13 cellular contexts compared by ENCODE assay signal in the genomic region with DNA sequence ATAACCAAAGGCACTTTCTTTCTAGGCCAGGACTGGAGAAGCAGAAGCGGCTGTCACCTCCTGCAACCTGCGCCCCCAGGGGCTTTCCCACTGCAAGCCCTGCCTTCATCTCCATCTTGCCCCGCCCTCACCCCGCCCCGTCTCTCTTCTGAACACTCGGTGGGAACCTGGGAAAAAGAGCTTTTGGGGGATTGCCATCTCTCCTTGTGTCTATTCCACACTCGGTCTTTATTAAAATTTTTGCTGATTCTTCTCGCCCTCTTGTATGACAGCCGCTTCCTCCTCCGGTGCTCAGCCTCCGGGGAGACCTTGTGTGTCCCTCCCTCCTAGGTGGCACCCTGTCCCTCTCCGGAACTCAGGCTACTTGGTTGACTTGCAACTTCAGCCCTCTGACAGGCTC. TPM values are rescaled to one million over a fixed set of nuclear protein-coding genes. Genes with fewer than 3 reads are reported as not detected.
A peak's percentile ranks its signal among the peaks of the same experiment; 100 is the strongest.
DNase-seq lines count a peak whose midpoint lies in the region; ATAC-seq and TF ChIP-seq lines count a peak whose summit lies in the region.
"Had no signal": no experiment of that assay in that cellular context is flagged by ENCODE, and none has a peak within 500 bp of the region (broad histone marks: within the 10 kb centered on the region; RNA-seq: fewer than 3 reads in every experiment).

No MANE protein-coding gene starts in this region.

- ATAC-seq in activated naive CD8-positive, alpha-beta T cell treated with anti-CD3 and anti-CD28 coated beads, Interleukin-2, amount 50 U/mL, for 24 hours: no peak
- ATAC-seq in naive B cell (ENCODE audit: low read depth in 2 of 2) (peak; percentile 86 to 87), upper lobe of left lung (ENCODE audit: low FRiP score in 2 of 2) (no peak)
- ATAC-seq: foreskin keratinocyte, right cardiac atrium had no signal

- no peaks in the 10 kb centered on the region for H3K9me3 Mint-ChIP-seq in activated naive CD8-positive, alpha-beta T cell treated with anti-CD3 and anti-CD28 coated beads, Interleukin-2, amount 50 U/mL, for 24 hours
- no peaks in the 10 kb centered on the region for H3K9me3 Mint-ChIP-seq in naive B cell

- H3K36me3 ChIP-seq in ES-I3 (ENCODE audit: insufficient read depth, low read length) (no peaks in the 10 kb centered on the region), KMS-11 (ENCODE audit: insufficient read depth) (no peaks in the 10 kb centered on the region), hepatocyte (replicated peaks; ENCODE audit: insufficient read depth, low read depth) (no peaks in the 10 kb centered on the region), upper lobe of left lung (no peaks in the 10 kb centered on the region)
- H3K36me3 ChIP-seq: thyroid gland had no signal

- H3K4me1 Mint-ChIP-seq in activated naive CD8-positive, alpha-beta T cell treated with anti-CD3 and anti-CD28 coated beads, Interleukin-2, amount 50 U/mL, for 24 hours: no peaks in the 10 kb centered on the region
- peaks cover 2 to 6% (median 4%) of the 10 kb centered on the region in 3 donors for H3K4me1 Mint-ChIP-seq in naive B cell

- H3K4me1 ChIP-seq in ES-I3 (ENCODE audit: insufficient read depth, low read length): no peaks in the 10 kb centered on the region; the same call in 1 of the 2 replicates
- peaks cover 4% of the 10 kb centered on the region for H3K4me1 ChIP-seq in KMS-11 (ENCODE audit: low read depth, poor library complexity, severe bottlenecking)
- peaks cover 12% of the 10 kb centered on the region for H3K4me1 ChIP-seq in hepatocyte (ENCODE audit: insufficient read depth)
- peaks cover 0 to 3% (median 0%) of the 10 kb centered on the region in 4 donors for H3K4me1 ChIP-seq in upper lobe of left lung
- H3K4me1 ChIP-seq: foreskin keratinocyte had no signal

- WGBS in hepatocyte (ENCODE audit: low lambda C conversion rate, missing lambda C conversion rate): 61% methylated on average over 12 of the region's 12 CpGs
- 76 to 82% methylated on average over 12 of the region's 12 CpGs for WGBS in upper lobe of left lung, 2 donors

- H3K9ac ChIP-seq in ES-I3 (ENCODE audit: low read depth, low read length): peak overlapping the region; percentile 61; the same call in 1 of the 2 replicates
- no peak overlapping the region for H3K9ac ChIP-seq in KMS-11

- H3K36me3 Mint-ChIP-seq in activated naive CD8-positive, alpha-beta T cell treated with anti-CD3 and anti-CD28 coated beads, Interleukin-2, amount 50 U/mL, for 24 hours (ENCODE audit: low read depth): no peaks in the 10 kb centered on the region
- H3K36me3 Mint-ChIP-seq in naive B cell: no peaks in the 10 kb centered on the region

- H3K9me3 ChIP-seq in ES-I3 (ENCODE audit: control insufficient read depth, insufficient read depth, low read length): no peaks in the 10 kb centered on the region
- H3K9me3 ChIP-seq in hepatocyte (ENCODE audit: low read depth): no peaks in the 10 kb centered on the region
- H3K9me3 ChIP-seq in upper lobe of left lung: no peaks in the 10 kb centered on the region
- H3K9me3 ChIP-seq: thyroid gland had no signal

- no peak overlapping the region for H3K4me2 ChIP-seq in KMS-11
- no peak overlapping the region for H3K4me2 ChIP-seq in hepatocyte

- H4K20me1 ChIP-seq in KMS-11 (ENCODE audit: insufficient read depth) (no peaks in the 10 kb centered on the region), hepatocyte (ENCODE audit: insufficient read depth, poor library complexity, severe bottlenecking) (no peaks in the 10 kb centered on the region)

- H3K4me3 Mint-ChIP-seq in activated naive CD8-positive, alpha-beta T cell treated with anti-CD3 and anti-CD28 coated beads, Interleukin-2, amount 50 U/mL, for 24 hours: peak overlapping the region; percentile 62
- peak overlapping the region; percentile 57 to 90 (median 76) for H3K4me3 Mint-ChIP-seq in naive B cell
- H3K4me3 Mint-ChIP-seq: nephron had no signal

- H3K27me3 ChIP-seq in KMS-11 (ENCODE audit: insufficient read depth, low read depth): no peaks in the 10 kb centered on the region
- no peaks in the 10 kb centered on the region for H3K27me3 ChIP-seq in hepatocyte
- no peaks in the 10 kb centered on the region for H3K27me3 ChIP-seq in upper lobe of left lung
- H3K27me3 ChIP-seq: thyroid gland had no signal

- H3K79me2 ChIP-seq in KMS-11 (ENCODE audit: insufficient read depth, low read depth): no peaks in the 10 kb centered on the region
- no peaks in the 10 kb centered on the region for H3K79me2 ChIP-seq in hepatocyte

- no peak overlapping the region for H3K27ac Mint-ChIP-seq in activated naive CD8-positive, alpha-beta T cell treated with anti-CD3 and anti-CD28 coated beads, Interleukin-2, amount 50 U/mL, for 24 hours
- peak overlapping the region in 2 of 6 donors; percentile 47 to 57 for H3K27ac Mint-ChIP-seq in naive B cell
- H3K27ac Mint-ChIP-seq: nephron had no signal

- TF ChIP-seq EP300 in upper lobe of left lung (IDR thresholded peaks at IDR 0.05): no peak

- peak; percentile 7 for DNase-seq in activated naive CD8-positive, alpha-beta T cell treated with anti-CD3 and anti-CD28 coated beads, Interleukin-2, amount 50 U/mL, for 24 hours
- DNase-seq in naive B cell (no peak), hepatocyte (ENCODE audit: low spot score) (no peak), NCI-H1105 treated with DMSO at 0.1 percent for 48 hours (lab: John Stamatoyannopoulos, UW) (no peak), upper lobe of left lung (no peak)
- DNase-seq: foreskin keratinocyte, kidney glomerular epithelial cell, right cardiac atrium, thyroid gland had no signal

- no peak for TF ChIP-seq CTCF in KMS-11 (conservative IDR thresholded peaks at IDR 0.05; ENCODE audit: low read depth, low read length)
- TF ChIP-seq CTCF in hepatocyte (IDR thresholded peaks at IDR 0.05; ENCODE audit: poor library complexity): no peak
- no peak for TF ChIP-seq CTCF in upper lobe of left lung (IDR thresholded peaks at IDR 0.05)

- no peak overlapping the region for H3K27ac ChIP-seq in KMS-11
- H3K27ac ChIP-seq in hepatocyte: no peak overlapping the region
- no peak overlapping the region for H3K27ac ChIP-seq in upper lobe of left lung
- H3K27ac ChIP-seq: foreskin keratinocyte, thyroid gland had no signal

- H3K4me3 ChIP-seq in KMS-11 (IDR thresholded peaks at IDR 0.05; ENCODE audit: insufficient read depth, low read depth, low read length): no peak overlapping the region
- H3K4me3 ChIP-seq in hepatocyte: no peak overlapping the region
- H3K4me3 ChIP-seq in upper lobe of left lung: no peak overlapping the region
- H3K4me3 ChIP-seq: thyroid gland had no signal

- TF ChIP-seq POLR2A in upper lobe of left lung (IDR thresholded peaks at IDR 0.05): no peak

- no peaks in the 10 kb centered on the region for H3K9me2 ChIP-seq in hepatocyte (replicated peaks; ENCODE audit: insufficient read depth)

- H3K27me3 Mint-ChIP-seq in activated naive CD8-positive, alpha-beta T cell treated with anti-CD3 and anti-CD28 coated beads, Interleukin-2, amount 50 U/mL, for 24 hours: peaks cover 3% of the 10 kb centered on the region
- H3K27me3 Mint-ChIP-seq in naive B cell: peaks cover 0 to 13% (median 4%) of the 10 kb centered on the region in 3 donors

- peak overlapping the region; percentile 6; the same call in 1 of the 2 replicates for H2AFZ ChIP-seq in KMS-11 (ENCODE audit: low read depth)
- H2AFZ ChIP-seq in hepatocyte: no peak overlapping the region

RNA-seq across cellular contexts. Expression of a gene that starts 41.9 kb away (rescaled TPM):
- 1 to 10 TPM in 2 of 6 donors, under 1 TPM in 2, not detected in 2; 0.33 to 1.5 (median 1.1) TPM for polyA plus RNA-seq in naive B cell (ENCODE audit: low read depth in 6 of 6)
- total RNA-seq in hepatocyte: not detected in 2 replicates
- polyA plus RNA-seq in hepatocyte: not detected in 2 replicates
- total RNA-seq in upper lobe of left lung: 1 to 10 TPM in 4 of 6 donors, under 1 TPM in 1, not detected in 1; 0.91 to 5.1 (median 2.5) TPM
- total RNA-seq: M059J had no signal

Comparison
In these comparisons a context has a peak if more than half of its experiments do, and no peak if none do; other contexts are left out.
1. ATAC-seq: peak in naive B cell (2 of 2); none in activated naive CD8-positive, alpha-beta T cell treated with anti-CD3 and anti-CD28 coated beads, Interleukin-2, amount 50 U/mL, for 24 hours (single experiment) and upper lobe of left lung (0 of 2).